In the genomic region with DNA sequence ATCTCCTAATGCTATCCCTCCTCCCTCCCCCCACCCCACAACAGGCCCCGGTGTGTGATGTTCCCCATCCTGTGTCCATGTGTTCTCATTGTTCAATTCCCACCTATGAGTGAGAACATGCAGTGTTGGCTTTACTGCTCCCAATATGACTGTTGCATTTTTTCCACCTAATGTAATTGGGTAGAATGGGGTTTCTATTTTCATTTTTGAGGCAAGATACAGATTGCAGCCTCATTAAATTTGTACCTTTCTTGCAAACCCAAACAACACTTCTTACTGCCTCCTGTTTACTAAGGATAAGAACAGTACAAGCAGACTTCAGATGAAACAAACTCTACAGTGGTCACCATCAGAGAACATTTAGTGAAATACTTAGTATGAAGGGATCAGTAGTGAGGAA, we compare ENCODE assay signal across 7 cellular contexts.
DNase-seq lines count a peak whose midpoint lies in the region; ATAC-seq, FAIRE-seq and TF ChIP-seq lines count a peak whose summit lies in the region.
"Not testable (repeated sequence)": the region's sequence is repeated elsewhere in the genome, so short reads cannot be mapped to it uniquely, and the experiment has no call there.

No MANE protein-coding gene starts in this region.

- ATAC-seq in CD4-positive, alpha-beta T cell (ENCODE audit: poor library complexity) = not testable (repeated sequence)

- not testable (repeated sequence) for H3K27me3 ChIP-seq in CD4-positive, alpha-beta T cell (ENCODE audit: control insufficient read depth, insufficient read depth, low read length); SJSA1 (replicated peaks); astrocyte (ENCODE audit: insufficient read depth, low read length); hepatocyte

- H3K4me1 ChIP-seq in SJSA1 (replicated peaks) (peaks cover 20% of the 10 kb centered on the region), hepatocyte (ENCODE audit: insufficient read depth) (peaks cover 11% of the 10 kb centered on the region)
- not testable (repeated sequence) for H3K4me1 ChIP-seq in astrocyte (ENCODE audit: insufficient read depth, low read length)

- POLR2A ChIA-PET in CD4-positive, alpha-beta T cell (lab: Charles Lee) = interaction anchor here (0.6 to 1.5 kb wide), 5 partner anchors 187 to 320 kb away, joined by 3 to 5 read pairs (median 4); a partner anchor contains a TSS
- POLR2A ChIA-PET in activated CD4-positive, alpha-beta memory T cell treated with anti-CD3 and anti-CD28 coated beads, Interleukin-2, amount 10 ng/mL, durations not matched to agents 7 days and 5 days (lab: Charles Lee) = not testable (repeated sequence)

- H3K4me3 ChIP-seq in SJSA1; astrocyte (ENCODE audit: insufficient read depth, low read depth, low read length); hepatocyte: not testable (repeated sequence)

- peak overlapping the region; percentile 60 for H3K4me2 ChIP-seq in astrocyte (ENCODE audit: low read length)
- H3K4me2 ChIP-seq in hepatocyte = not testable (repeated sequence)

- WGBS in hepatocyte (ENCODE audit: low lambda C conversion rate, missing lambda C conversion rate) = 80% methylated on average over 1 of the region's 1 CpG

- peak overlapping the region; percentile 34 for H3K4me3 Mint-ChIP-seq in CD4-positive, alpha-beta T cell
- H3K4me3 Mint-ChIP-seq in activated CD4-positive, alpha-beta memory T cell treated with anti-CD3 and anti-CD28 coated beads, Interleukin-2, amount 10 ng/mL, durations not matched to agents 7 days and 5 days; activated T-helper 2 cell treated with anti-CD3 and anti-CD28 coated beads, Interferon-gamma antibody, Interleukin-2, Interleukin-4, amounts not matched to agents 10 μg/mL and 5 μg/mL and 100 μg/mL, durations not matched to agents 14 hours and 24 hours and 36 hours (ENCODE audit: low read depth); astrocyte (ENCODE audit: unreplicated experiment); nephron progenitor cell: not testable (repeated sequence)

- not testable (repeated sequence) for H3K79me2 ChIP-seq in astrocyte (ENCODE audit: insufficient read depth, low read length); hepatocyte

- not testable (repeated sequence) for H3K9ac ChIP-seq in astrocyte (ENCODE audit: low read length)

- DNase-seq in CD4-positive, alpha-beta T cell; SJSA1 (ENCODE audit: low read depth in 1 of 2, low spot score in 2 of 2); activated CD4-positive, alpha-beta memory T cell treated with anti-CD3 and anti-CD28 coated beads, Interleukin-2, amount 10 ng/mL, durations not matched to agents 7 days and 5 days; activated T-helper 2 cell treated with anti-CD3 and anti-CD28 coated beads, Interferon-gamma antibody, Interleukin-2, Interleukin-4, amounts not matched to agents 10 μg/mL and 5 μg/mL and 100 μg/mL, durations not matched to agents 14 hours and 24 hours and 36 hours (ENCODE audit: low spot score); astrocyte (ENCODE audit: low read depth); hepatocyte (ENCODE audit: low spot score); nephron progenitor cell: not testable (repeated sequence)

- peak overlapping the region; percentile 42 for H3K27ac ChIP-seq in CD4-positive, alpha-beta T cell (ENCODE audit: low read depth, low read length)
- H3K27ac ChIP-seq in SJSA1 (peak overlapping the region; percentile 35), hepatocyte (peak overlapping the region; percentile 40)
- H3K27ac ChIP-seq in astrocyte (ENCODE audit: low read depth, low read length) = not testable (repeated sequence)

- not testable (repeated sequence) for H3K9me3 Mint-ChIP-seq in CD4-positive, alpha-beta T cell; activated CD4-positive, alpha-beta memory T cell treated with anti-CD3 and anti-CD28 coated beads, Interleukin-2, amount 10 ng/mL, durations not matched to agents 7 days and 5 days; activated T-helper 2 cell treated with anti-CD3 and anti-CD28 coated beads, Interferon-gamma antibody, Interleukin-2, Interleukin-4, amounts not matched to agents 10 μg/mL and 5 μg/mL and 100 μg/mL, durations not matched to agents 14 hours and 24 hours and 36 hours; astrocyte (ENCODE audit: unreplicated experiment)
- peaks cover 14% of the 10 kb centered on the region for H3K9me3 Mint-ChIP-seq in nephron progenitor cell

- CTCF ChIA-PET in CD4-positive, alpha-beta T cell (lab: Charles Lee); activated CD4-positive, alpha-beta memory T cell treated with anti-CD3 and anti-CD28 coated beads, Interleukin-2, amount 10 ng/mL, durations not matched to agents 7 days and 5 days (lab: Charles Lee): not testable (repeated sequence)

- peak overlapping the region; percentile 74 for H3K27ac Mint-ChIP-seq in CD4-positive, alpha-beta T cell
- H3K27ac Mint-ChIP-seq in activated CD4-positive, alpha-beta memory T cell treated with anti-CD3 and anti-CD28 coated beads, Interleukin-2, amount 10 ng/mL, durations not matched to agents 7 days and 5 days = peak overlapping the region; percentile 78
- H3K27ac Mint-ChIP-seq in activated T-helper 2 cell treated with anti-CD3 and anti-CD28 coated beads, Interferon-gamma antibody, Interleukin-2, Interleukin-4, amounts not matched to agents 10 μg/mL and 5 μg/mL and 100 μg/mL, durations not matched to agents 14 hours and 24 hours and 36 hours = peak overlapping the region; percentile 77
- not testable (repeated sequence) for H3K27ac Mint-ChIP-seq in astrocyte (ENCODE audit: unreplicated experiment)
- peak overlapping the region; percentile 3 for H3K27ac Mint-ChIP-seq in nephron progenitor cell

- not testable (repeated sequence) for H3K36me3 Mint-ChIP-seq in CD4-positive, alpha-beta T cell (ENCODE audit: low read depth); activated CD4-positive, alpha-beta memory T cell treated with anti-CD3 and anti-CD28 coated beads, Interleukin-2, amount 10 ng/mL, durations not matched to agents 7 days and 5 days (ENCODE audit: low read depth); activated T-helper 2 cell treated with anti-CD3 and anti-CD28 coated beads, Interferon-gamma antibody, Interleukin-2, Interleukin-4, amounts not matched to agents 10 μg/mL and 5 μg/mL and 100 μg/mL, durations not matched to agents 14 hours and 24 hours and 36 hours (ENCODE audit: low read depth); astrocyte (ENCODE audit: low read depth, unreplicated experiment); nephron progenitor cell (ENCODE audit: low read depth)

- H3K27me3 Mint-ChIP-seq in CD4-positive, alpha-beta T cell; activated CD4-positive, alpha-beta memory T cell treated with anti-CD3 and anti-CD28 coated beads, Interleukin-2, amount 10 ng/mL, durations not matched to agents 7 days and 5 days; activated T-helper 2 cell treated with anti-CD3 and anti-CD28 coated beads, Interferon-gamma antibody, Interleukin-2, Interleukin-4, amounts not matched to agents 10 μg/mL and 5 μg/mL and 100 μg/mL, durations not matched to agents 14 hours and 24 hours and 36 hours (ENCODE audit: low read depth); astrocyte (ENCODE audit: low read depth, unreplicated experiment); nephron progenitor cell (ENCODE audit: low read depth, poor library complexity): not testable (repeated sequence)

- not testable (repeated sequence) for H4K20me1 ChIP-seq in astrocyte (ENCODE audit: insufficient read depth, low read length); hepatocyte (ENCODE audit: insufficient read depth, poor library complexity, severe bottlenecking)

- not testable (repeated sequence) for TF ChIP-seq CTCF in CD4-positive, alpha-beta T cell (IDR thresholded peaks at IDR 0.05); astrocyte (IDR thresholded peaks at IDR 0.05; ENCODE audit: insufficient read depth, low read depth, low read length); hepatocyte (IDR thresholded peaks at IDR 0.05; ENCODE audit: poor library complexity); nephron progenitor cell (IDR thresholded peaks at IDR 0.05)

- peaks cover 58% of the 10 kb centered on the region for H3K4me1 Mint-ChIP-seq in CD4-positive, alpha-beta T cell (ENCODE audit: low read depth)
- peaks cover 30% of the 10 kb centered on the region for H3K4me1 Mint-ChIP-seq in activated CD4-positive, alpha-beta memory T cell treated with anti-CD3 and anti-CD28 coated beads, Interleukin-2, amount 10 ng/mL, durations not matched to agents 7 days and 5 days
- peaks cover 32% of the 10 kb centered on the region for H3K4me1 Mint-ChIP-seq in activated T-helper 2 cell treated with anti-CD3 and anti-CD28 coated beads, Interferon-gamma antibody, Interleukin-2, Interleukin-4, amounts not matched to agents 10 μg/mL and 5 μg/mL and 100 μg/mL, durations not matched to agents 14 hours and 24 hours and 36 hours (ENCODE audit: low read depth)
- H3K4me1 Mint-ChIP-seq in astrocyte (ENCODE audit: low read depth, unreplicated experiment) = peaks cover 11% of the 10 kb centered on the region
- H3K4me1 Mint-ChIP-seq in nephron progenitor cell = peaks cover 14% of the 10 kb centered on the region

- intact Hi-C loops in CD4-positive, alpha-beta T cell (cut with DNase I, micrococcal nuclease) = loop anchor here in 1 of 2 experiments (5.0 kb wide), 1 partner anchor 76 kb away; no protein-coding TSS in a partner anchor
- intact Hi-C loops in activated T-helper 2 cell treated with anti-CD3 and anti-CD28 coated beads, Interferon-gamma antibody, Interleukin-2, Interleukin-4, amounts not matched to agents 10 μg/mL and 5 μg/mL and 100 μg/mL, durations not matched to agents 14 hours and 24 hours and 36 hours (cut with micrococcal nuclease) = loop anchor here (2.0 to 5.0 kb wide), 5 partner anchors 33 to 401 kb away; no protein-coding TSS in a partner anchor

- H3K36me3 ChIP-seq in SJSA1; astrocyte (ENCODE audit: insufficient read depth, low read length); hepatocyte (replicated peaks; ENCODE audit: insufficient read depth, low read depth): not testable (repeated sequence)

- H3K9me3 ChIP-seq in CD4-positive, alpha-beta T cell (ENCODE audit: control insufficient read depth, low read length); SJSA1 (replicated peaks); astrocyte (ENCODE audit: insufficient read depth, low read depth, low read length); hepatocyte (ENCODE audit: low read depth): not testable (repeated sequence)

- not testable (repeated sequence) for FAIRE-seq in astrocyte (lab: Jason Lieb, UNC)

- not testable (repeated sequence) for H2AFZ ChIP-seq in astrocyte (ENCODE audit: low read depth, low read length)
- H2AFZ ChIP-seq in hepatocyte = peak overlapping the region; percentile 10

- not testable (repeated sequence) for H3K9me2 ChIP-seq in hepatocyte (replicated peaks; ENCODE audit: insufficient read depth)
